Comparison of ENCODE assay signal across 8 cellular contexts in the genomic region with DNA sequence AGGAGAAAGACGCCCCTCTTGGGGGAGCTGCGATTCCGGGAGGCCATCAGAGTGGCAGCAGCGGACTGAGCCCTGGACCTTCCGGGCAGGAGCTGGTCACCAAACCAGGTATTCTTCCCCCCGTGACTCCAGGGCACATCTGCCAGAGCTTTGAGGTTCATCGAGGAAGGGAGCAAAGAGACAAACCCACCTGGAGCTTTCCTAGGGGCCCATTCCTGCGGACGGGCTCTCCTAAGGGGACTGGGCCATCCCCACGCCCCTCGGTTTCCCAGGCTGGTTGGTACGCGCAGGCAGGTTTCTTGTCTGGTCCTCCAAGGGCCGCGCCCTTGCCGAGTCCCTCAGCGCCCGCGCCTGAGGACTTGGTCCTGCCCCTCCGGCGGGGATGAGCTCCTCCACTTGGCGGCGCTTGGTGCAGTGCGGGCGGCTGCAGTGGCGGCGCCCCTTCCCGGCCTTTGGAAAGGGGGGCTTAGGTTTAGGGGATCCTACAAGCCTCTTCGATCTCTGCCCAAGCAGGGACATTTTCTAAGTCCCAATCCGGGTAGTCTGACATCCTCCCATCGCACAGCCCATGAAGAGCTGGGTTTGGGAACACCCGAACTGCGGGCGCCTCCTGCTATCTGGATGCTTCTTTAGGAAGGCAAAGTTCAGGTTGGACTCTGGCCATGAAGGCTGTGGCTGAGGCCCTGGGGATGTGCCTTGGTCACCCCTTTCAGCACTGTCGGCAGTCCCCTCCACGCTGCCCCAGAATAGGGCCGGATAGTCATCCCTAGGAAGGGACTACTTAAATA. TPM values are rescaled to one million over a fixed set of nuclear protein-coding genes. Genes with fewer than 3 reads are reported as not detected.
DNase-seq lines count a peak whose midpoint lies in the region; ATAC-seq and TF ChIP-seq lines count a peak whose summit lies in the region.

No MANE protein-coding gene starts in this region.

- DNase-seq in BJ (ENCODE audit: low read depth): no peak
- peak; percentile 87 for DNase-seq in H7
- peak; percentile 50 to 60 for DNase-seq in SJCRH30
- peak; percentile 77 for DNase-seq in colonic mucosa
- peak; percentile 73 for DNase-seq in kidney tubule cell (ENCODE audit: low spot score)
- DNase-seq in stimulated activated CD4-positive, alpha-beta T cell treated with anti-CD3 and anti-CD28 coated beads, Interleukin-2, amount 100 ng/mL, for 24 hours: peak; percentile 32 to 43
- DNase-seq in NCI-H187 treated with DMSO at 0.1 percent for 48 hours (lab: John Stamatoyannopoulos, UW): no peak

- H3K4me1 ChIP-seq in SJCRH30 (peaks cover 10% of the 10 kb centered on the region), colonic mucosa (no peaks in the 10 kb centered on the region)

- H3K36me3 ChIP-seq in BJ (ENCODE audit: control insufficient read depth, insufficient read depth, low read length) (peaks cover 6% of the 10 kb centered on the region), H7 (replicated peaks; ENCODE audit: control insufficient read depth, insufficient read depth, low read length) (peaks cover 2% of the 10 kb centered on the region; the same call in 1 of the 2 replicates), SJCRH30 (no peaks in the 10 kb centered on the region; the same call in 1 of the 2 replicates), colonic mucosa (no peaks in the 10 kb centered on the region)

- TF ChIP-seq CTCF in BJ (IDR thresholded peaks at IDR 0.05; ENCODE audit: insufficient read depth, low read depth, low read length) (peak; percentile 74), colonic mucosa (IDR thresholded peaks at IDR 0.05) (peak; percentile 31)

- H3K27me3 ChIP-seq in BJ (ENCODE audit: control insufficient read depth, insufficient read depth, low read length) (no peaks in the 10 kb centered on the region), H7 (ENCODE audit: control insufficient read depth, insufficient read depth, low read length) (peaks cover 26% of the 10 kb centered on the region), SJCRH30 (no peaks in the 10 kb centered on the region), colonic mucosa (no peaks in the 10 kb centered on the region)

- peak overlapping the region; percentile 71 to 99 for H3K9ac ChIP-seq in colonic mucosa (ENCODE audit: low read depth in 2 of 2, low read length in 2 of 2)

- peak overlapping the region; percentile 87 for H3K4me3 ChIP-seq in BJ (ENCODE audit: low read depth, low read length)
- peak overlapping the region; percentile 77 for H3K4me3 ChIP-seq in H7 (ENCODE audit: insufficient read depth, low read depth, low read length)
- H3K4me3 ChIP-seq in SJCRH30: peak overlapping the region; percentile 68
- peak overlapping the region; percentile 74 for H3K4me3 ChIP-seq in colonic mucosa

- CTCF ChIA-PET in BJ (lab: Yijun Ruan, JAX): interaction anchor here (0.5 to 3.9 kb wide), 13 partner anchors 10 to 127 kb away, joined by 3 to 44 read pairs (median 3); no protein-coding TSS in a partner anchor

- no peak for ATAC-seq in GM18861 (IDR thresholded peaks at IDR 0.05; ENCODE audit: unreplicated experiment)

- peak overlapping the region; percentile 62 for H3K27ac ChIP-seq in SJCRH30
- H3K27ac ChIP-seq in colonic mucosa: peak overlapping the region; percentile 86

- intact Hi-C loops in colonic mucosa (cut with DNase I): loop anchor here (5.0 kb wide), 2 partner anchors 55 to 70 kb away; a partner anchor contains a TSS

- POLR2A ChIA-PET in BJ (lab: Charles Lee): interaction anchor here (0.6 to 0.9 kb wide), 3 partner anchors 37 to 114 kb away, joined by 3 read pairs; a partner anchor contains a TSS

- no peaks in the 10 kb centered on the region for H3K9me3 ChIP-seq in SJCRH30 (replicated peaks)
- no peaks in the 10 kb centered on the region for H3K9me3 ChIP-seq in colonic mucosa

RNA-seq across cellular contexts. Expression of a gene that starts 0.5 kb away (rescaled TPM):
- 4.2 and 4.4 TPM in 2 replicates for polyA plus RNA-seq in BJ (2011; rRNA removed)
- 2.7 and 3.4 TPM in 2 replicates for polyA minus RNA-seq in BJ (2011; rRNA and poly(A)+ RNA removed)
- total RNA-seq in H7 (2014; rRNA removed; shearing (Covaris generic)): 1.6 and 1.7 TPM in 2 replicates
- 2.4 and 2.8 TPM in 2 replicates for total RNA-seq in SJCRH30 (2014; rRNA removed; shearing (Covaris generic))
- total RNA-seq in colonic mucosa: 10 to 100 TPM; 11.8 to 39.2 TPM

RNA-seq across cellular contexts. Expression of a gene that starts 55.6 kb away (rescaled TPM):
- polyA plus RNA-seq in BJ (2011; rRNA removed): 0.05 and 0.23 TPM in 2 replicates
- 0.46 TPM in 1 of 2 replicates, not detected in the other for polyA minus RNA-seq in BJ (2011; rRNA and poly(A)+ RNA removed)
- total RNA-seq in H7 (2014; rRNA removed; shearing (Covaris generic)): 0.17 and 1.4 TPM in 2 replicates
- total RNA-seq in SJCRH30 (2014; rRNA removed; shearing (Covaris generic)): 0.02 and 0.28 TPM in 2 replicates
- 1 to 10 TPM; 3.9 to 4.8 TPM for total RNA-seq in colonic mucosa

Comparison
In these comparisons a context has a peak if more than half of its experiments do, and no peak if none do; other contexts are left out.
1. DNase-seq: peak in H7 (single experiment), SJCRH30 (2 of 2), colonic mucosa (single experiment), kidney tubule cell (single experiment) and stimulated activated CD4-positive, alpha-beta T cell treated with anti-CD3 and anti-CD28 coated beads, Interleukin-2, amount 100 ng/mL, for 24 hours (2 of 2); none in BJ (single experiment) and NCI-H187 treated with DMSO at 0.1 percent for 48 hours (single experiment).
2. Peak in every context shown above with its lines, with median percentiles within 50 percentile points of each other: H3K4me3 ChIP-seq.